Comparison of ENCODE assay signal across 28 cellular contexts in genomic region chr15:59609730-59610712, GRCh38. TPM values are rescaled to one million over a fixed set of nuclear protein-coding genes. Genes with fewer than 3 reads are reported as not detected.
DNase-seq lines count a peak whose midpoint lies in the region; ATAC-seq and TF ChIP-seq lines count a peak whose summit lies in the region.
"Had no signal": no experiment of that assay in that cellular context is flagged by ENCODE, and none has a peak within 500 bp of the region (broad histone marks: within the 10 kb centered on the region; RNA-seq: fewer than 3 reads in every experiment).

No MANE protein-coding gene starts in this region.

- no peaks in the 10 kb centered on the region for H3K4me1 ChIP-seq in colonic mucosa
- H3K4me1 ChIP-seq: breast epithelium, heart right ventricle, psoas muscle, stomach had no signal

- TF ChIP-seq CTCF in colonic mucosa (IDR thresholded peaks at IDR 0.05), result no peak

- ATAC-seq in HG02623 (IDR thresholded peaks at IDR 0.05; ENCODE audit: unreplicated experiment), result no peak
- ATAC-seq: heart right ventricle; naive thymus-derived CD4-positive, alpha-beta T cell; psoas muscle had no signal

- H3K9me3 ChIP-seq in MG63, result no peaks in the 10 kb centered on the region; the same call in 1 of the 2 replicates
- H3K9me3 ChIP-seq in colonic mucosa, result no peaks in the 10 kb centered on the region
- H3K9me3 ChIP-seq: breast epithelium, heart right ventricle, psoas muscle, stomach, thyroid gland had no signal

- no peaks in the 10 kb centered on the region for H3K36me3 ChIP-seq in MG63
- no peaks in the 10 kb centered on the region for H3K36me3 ChIP-seq in colonic mucosa
- H3K36me3 ChIP-seq: breast epithelium, heart right ventricle, stomach, thyroid gland had no signal

- H3K27me3 ChIP-seq in MG63, result no peaks in the 10 kb centered on the region; the same call in 1 of the 2 replicates
- H3K27me3 ChIP-seq in colonic mucosa, result no peaks in the 10 kb centered on the region
- H3K27me3 ChIP-seq: breast epithelium, thyroid gland had no signal

- H3K4me3 ChIP-seq in MG63 (no peak overlapping the region), colonic mucosa (no peak overlapping the region)
- H3K4me3 ChIP-seq: breast epithelium, heart right ventricle, psoas muscle, SK-N-MC, stomach, thyroid gland had no signal

- peak; percentile 6 for DNase-seq in DMS 273 (lab: John Stamatoyannopoulos, UW; ENCODE audit: unreplicated experiment)
- DNase-seq in DMS 273 treated with DMSO at 0.1 percent for 48 hours (lab: John Stamatoyannopoulos, UW), result no peak
- DNase-seq in MG63, result peak; percentile 20
- DNase-seq in colonic mucosa, result no peak
- DNase-seq in myocyte (ENCODE audit: low read depth), result peak; percentile 54
- no peak for DNase-seq in globus pallidus (ENCODE audit: low spot score)
- no peak for DNase-seq in AML-193 (lab: John Stamatoyannopoulos, UW)
- DNase-seq: activated CD4-positive, alpha-beta memory T cell treated with anti-CD3 and anti-CD28 coated beads, Interleukin-2, amount 10 ng/mL, durations not matched to agents 7 days and 5 days; activated CD4-positive, alpha-beta T cell treated with anti-CD3 and anti-CD28 coated beads for 1 hour; effector memory CD4-positive, alpha-beta T cell; erythroblast; HCEC 1CT; heart right ventricle; naive thymus-derived CD4-positive, alpha-beta T cell; NCI-H1048; NCI-H187; NCI-H526; psoas muscle; stomach; thyroid gland had no signal

- H3K9ac ChIP-seq in colonic mucosa (ENCODE audit: low read depth in 2 of 2, low read length in 2 of 2), result no peak overlapping the region

- peak overlapping the region; percentile 47 for H3K27ac ChIP-seq in colonic mucosa
- H3K27ac ChIP-seq: 22Rv1, breast epithelium, heart right ventricle, psoas muscle, SK-N-MC, stomach, thyroid gland had no signal

- intact Hi-C loops in colonic mucosa (cut with DNase I), result loop anchor here (5.0 kb wide), 1 partner anchor 63 kb away; no protein-coding TSS in a partner anchor

RNA-seq across cellular contexts. Expression of gene GCNT3, which starts 1.6 kb away (rescaled TPM):
- total RNA-seq in MG63 (2014; rRNA removed; shearing (Covaris generic); ENCODE audit: low replicate concordance), result not detected in 2 replicates
- 100 to 1,000 TPM; 261 to 365 TPM for total RNA-seq in colonic mucosa
- total RNA-seq in myocyte, result 0.68 and 1.7 TPM in 2 replicates
- 0.35 TPM for polyA plus RNA-seq in myocyte (2012)
- total RNA-seq: activated CD4-positive, alpha-beta memory T cell treated with anti-CD3 and anti-CD28 coated beads, Interleukin-2, amount 10 ng/mL, durations not matched to agents 7 days and 5 days; activated T-helper 2 cell treated with anti-CD3 and anti-CD28 coated beads, Interferon-gamma antibody, Interleukin-2, Interleukin-4, amounts not matched to agents 10 μg/mL and 5 μg/mL and 100 μg/mL, durations not matched to agents 14 hours and 24 hours and 36 hours; G401; naive thymus-derived CD4-positive, alpha-beta T cell; RPMI7951; T-helper 1 cell treated with Interleukin-12 subunit alpha and Interleukin-12 subunit beta and Interleukin-4 antibody, amounts not matched to agents 30 ng/mL and 1 ng/mL, for 36 hours had no signal
- polyA plus RNA-seq: naive thymus-derived CD4-positive, alpha-beta T cell had no signal

RNA-seq across cellular contexts. Expression of gene GTF2A2, which starts 47.3 kb away (rescaled TPM):
- 55.3 and 149 TPM in 2 replicates for total RNA-seq in MG63 (2014; rRNA removed; shearing (Covaris generic); ENCODE audit: low replicate concordance)
- total RNA-seq in colonic mucosa, result 100 to 1,000 TPM; 117 to 143 TPM
- 60.9 and 84.8 TPM in 2 replicates for total RNA-seq in myocyte
- 104 TPM for polyA plus RNA-seq in myocyte (2012)

Comparison
In these comparisons a context has a peak if more than half of its experiments do, and no peak if none do; other contexts are left out.
1. DNase-seq: peak in DMS 273 (single experiment), MG63 (single experiment) and myocyte (single experiment); none in DMS 273 treated with DMSO at 0.1 percent for 48 hours (single experiment), colonic mucosa (single experiment), globus pallidus (single experiment) and AML-193 (0 of 2).
2. RNA of gene GCNT3, which starts 1.6 kb away (total RNA-seq): 261 to 365 TPM in colonic mucosa; 0.68 to 1.7 TPM in myocyte and not detected in MG63; every median in the first group is over 10 times any median in the second.